14 cellular contexts compared by ENCODE assay signal in the genomic region with DNA sequence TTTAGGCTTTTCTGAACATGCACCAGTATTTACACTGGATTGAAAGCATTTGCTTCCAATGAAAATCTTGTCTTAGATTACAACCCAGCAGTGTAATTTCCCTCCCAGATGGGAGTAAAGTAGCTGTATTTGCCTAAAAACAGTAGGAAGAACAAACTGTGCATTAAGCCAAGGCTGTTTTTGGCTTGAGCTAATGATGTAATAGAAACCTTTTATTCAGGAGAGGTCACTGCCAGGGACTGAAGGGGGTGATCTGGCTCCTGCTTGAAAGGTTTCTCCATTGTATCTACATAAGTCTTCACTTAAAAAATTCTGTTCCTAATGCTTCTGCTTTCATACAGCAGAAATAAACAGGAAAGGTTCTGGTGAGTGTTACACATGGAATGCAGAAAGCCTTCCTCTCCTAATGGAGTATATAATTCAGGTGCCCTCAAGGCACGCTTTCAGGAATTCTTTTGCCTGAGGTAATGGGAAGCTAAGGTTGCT.
A peak's percentile ranks its signal among the peaks of the same experiment; 100 is the strongest.
DNase-seq lines count a peak whose midpoint lies in the region; ATAC-seq and TF ChIP-seq lines count a peak whose summit lies in the region.
"Had no signal": no experiment of that assay in that cellular context is flagged by ENCODE, and none has a peak within 500 bp of the region (broad histone marks: within the 10 kb centered on the region; RNA-seq: fewer than 3 reads in every experiment).

No MANE protein-coding gene starts in this region.

- H3K27me3 Mint-ChIP-seq in HFFc6 (ENCODE audit: insufficient read depth) = no peaks in the 10 kb centered on the region
- no peaks in the 10 kb centered on the region for H3K27me3 Mint-ChIP-seq in progenitor cell of endocrine pancreas
- H3K27me3 Mint-ChIP-seq in CD8-positive, alpha-beta memory T cell = peaks cover 0 to 1% of the 10 kb centered on the region in 2 donors

- no peak overlapping the region for H3K4me3 ChIP-seq in RWPE2 (ENCODE audit: severe bottlenecking)
- H3K4me3 ChIP-seq in fibroblast of pulmonary artery (replicated peaks; ENCODE audit: low read depth, low read length) = no peak overlapping the region
- H3K4me3 ChIP-seq in ovary = no peak overlapping the region
- H3K4me3 ChIP-seq in CD8-positive, alpha-beta memory T cell (ENCODE audit: low read length) = no peak overlapping the region
- H3K4me3 ChIP-seq: SJCRH30 had no signal

- H3K4me1 ChIP-seq in RWPE2 (ENCODE audit: insufficient read depth, poor library complexity, severe bottlenecking) = peaks cover 31% of the 10 kb centered on the region
- H3K4me1 ChIP-seq in ovary (ENCODE audit: insufficient read depth) = peaks cover 12% of the 10 kb centered on the region
- no peaks in the 10 kb centered on the region for H3K4me1 ChIP-seq in CD8-positive, alpha-beta memory T cell (ENCODE audit: insufficient read depth, low read length)

- H3K27ac Mint-ChIP-seq in HFFc6 = peak overlapping the region; percentile 93
- H3K27ac Mint-ChIP-seq in progenitor cell of endocrine pancreas = peak overlapping the region; percentile 82
- no peak overlapping the region for H3K27ac Mint-ChIP-seq in CD8-positive, alpha-beta memory T cell
- H3K27ac Mint-ChIP-seq: dendritic cell treated with granulocyte-macrophage colony-stimulating factor and Interleukin-4, amounts not matched to agents 40 ng/mL and 50 ng/mL, for 4 days had no signal

- intact Hi-C loops in ovary (cut with DNase I) = no loop called here

- H3K4me1 Mint-ChIP-seq in HFFc6 (ENCODE audit: low read depth) (peaks cover 59% of the 10 kb centered on the region), progenitor cell of endocrine pancreas (ENCODE audit: low read depth) (peaks cover 57% of the 10 kb centered on the region)
- H3K4me1 Mint-ChIP-seq in CD8-positive, alpha-beta memory T cell = no peaks in the 10 kb centered on the region

- WGBS in ovary, 3 donors = 78 to 82% (median 79%) methylated on average over 1 of the region's 1 CpG

- H3K36me3 ChIP-seq in RWPE2 (ENCODE audit: low read depth) = no peaks in the 10 kb centered on the region; the same call in 1 of the 2 replicates
- no peaks in the 10 kb centered on the region for H3K36me3 ChIP-seq in ovary
- H3K36me3 ChIP-seq in CD8-positive, alpha-beta memory T cell (ENCODE audit: insufficient read depth, low read length) = no peaks in the 10 kb centered on the region
- H3K36me3 ChIP-seq: SJCRH30 had no signal

- H3K9me3 Mint-ChIP-seq in HFFc6 (no peaks in the 10 kb centered on the region), progenitor cell of endocrine pancreas (ENCODE audit: low read depth) (no peaks in the 10 kb centered on the region)
- H3K9me3 Mint-ChIP-seq in CD8-positive, alpha-beta memory T cell = peaks cover 0 to 3% (median 2%) of the 10 kb centered on the region in 5 donors
- H3K9me3 Mint-ChIP-seq: dendritic cell treated with granulocyte-macrophage colony-stimulating factor and Interleukin-4, amounts not matched to agents 40 ng/mL and 50 ng/mL, for 4 days had no signal

- H3K27ac ChIP-seq in RWPE2 (ENCODE audit: poor library complexity, severe bottlenecking) (peak overlapping the region; percentile 81), ovary (no peak overlapping the region)
- H3K27ac ChIP-seq in CD8-positive, alpha-beta memory T cell (ENCODE audit: low read depth, low read length) = no peak overlapping the region
- H3K27ac ChIP-seq: SJCRH30 had no signal

- H3K9me3 ChIP-seq in RWPE2 (ENCODE audit: severe bottlenecking) = no peaks in the 10 kb centered on the region
- no peaks in the 10 kb centered on the region for H3K9me3 ChIP-seq in ovary
- H3K9me3 ChIP-seq in CD8-positive, alpha-beta memory T cell (ENCODE audit: low read length) = no peaks in the 10 kb centered on the region
- H3K9me3 ChIP-seq: SJCRH30 had no signal

- peak; percentile 95 for ATAC-seq in RWPE2 (ENCODE audit: low read depth)
- no peak for ATAC-seq in HG03095 (IDR thresholded peaks at IDR 0.05; ENCODE audit: unreplicated experiment)

- H3K36me3 Mint-ChIP-seq in HFFc6 (ENCODE audit: low read depth) = peaks cover 15% of the 10 kb centered on the region
- H3K36me3 Mint-ChIP-seq in progenitor cell of endocrine pancreas (ENCODE audit: insufficient read depth) = peaks cover 21% of the 10 kb centered on the region
- H3K36me3 Mint-ChIP-seq in CD8-positive, alpha-beta memory T cell = no peaks in the 10 kb centered on the region

- no peak for TF ChIP-seq CTCF in HFFc6 (IDR thresholded peaks at IDR 0.05)
- TF ChIP-seq CTCF in RWPE2 (IDR thresholded peaks at IDR 0.05; ENCODE audit: poor library complexity, severe bottlenecking) = no peak
- TF ChIP-seq CTCF in fibroblast of pulmonary artery (IDR thresholded peaks at IDR 0.05; ENCODE audit: low read length, missing control alignments) = no peak
- no peak for TF ChIP-seq CTCF in progenitor cell of endocrine pancreas (IDR thresholded peaks at IDR 0.05; ENCODE audit: unreplicated experiment)
- no peak for TF ChIP-seq CTCF in ovary (IDR thresholded peaks at IDR 0.05)

- CTCF ChIA-PET in CD8-positive, alpha-beta memory T cell (lab: Charles Lee) = interaction anchor here (1.1 kb wide), 1 partner anchor 9 kb away, joined by 4 read pairs; no protein-coding TSS in a partner anchor

- H3K4me3 Mint-ChIP-seq in HFFc6 = peak overlapping the region; percentile 83
- H3K4me3 Mint-ChIP-seq in progenitor cell of endocrine pancreas (ENCODE audit: low read depth) = no peak overlapping the region
- no peak overlapping the region for H3K4me3 Mint-ChIP-seq in CD8-positive, alpha-beta memory T cell

- POLR2A ChIA-PET in CD8-positive, alpha-beta memory T cell (lab: Charles Lee) = no interaction called here

- peak; percentile 62 for DNase-seq in HFFc6
- DNase-seq in RWPE2 (ENCODE audit: low spot score) = no peak
- DNase-seq in fibroblast of pulmonary artery (ENCODE audit: low read depth) = peak; percentile 55
- DNase-seq in progenitor cell of endocrine pancreas (ENCODE audit: low spot score, unreplicated experiment) = no peak
- DNase-seq in ovary = no peak
- no peak for DNase-seq in CD8-positive, alpha-beta memory T cell
- DNase-seq in germinal center (ENCODE audit: low spot score) = no peak
- DNase-seq: activated CD4-positive, alpha-beta T cell treated with anti-CD3 and anti-CD28 coated beads for 48 hours; activated effector memory CD4-positive, alpha-beta T cell treated with Interleukin-2 at 50 U/mL for 16 hours; NCI-H2107; SJCRH30; stimulated activated CD4-positive, alpha-beta T cell treated with anti-CD3 and anti-CD28 coated beads, Interleukin-4, amount 100 ng/mL, for 24 hours had no signal

- H3K27me3 ChIP-seq in RWPE2 (ENCODE audit: insufficient read depth, poor library complexity, severe bottlenecking) (no peaks in the 10 kb centered on the region), ovary (no peaks in the 10 kb centered on the region)
- no peaks in the 10 kb centered on the region for H3K27me3 ChIP-seq in CD8-positive, alpha-beta memory T cell (ENCODE audit: insufficient read depth, low read length, poor library complexity, severe bottlenecking)
- H3K27me3 ChIP-seq: SJCRH30 had no signal

- TF ChIP-seq EP300 in ovary (IDR thresholded peaks at IDR 0.05) = no peak

- TF ChIP-seq POLR2A in ovary (IDR thresholded peaks at IDR 0.05) = no peak

Comparison
In these comparisons a context has a peak if more than half of its experiments do, and no peak if none do; other contexts are left out.
1. DNase-seq: peak in HFFc6 (single experiment) and fibroblast of pulmonary artery (single experiment); none in RWPE2 (single experiment), progenitor cell of endocrine pancreas (single experiment), ovary (0 of 5), CD8-positive, alpha-beta memory T cell (0 of 5) and germinal center (single experiment).
2. H3K27ac Mint-ChIP-seq: peak in HFFc6 (single experiment) and progenitor cell of endocrine pancreas (single experiment); none in CD8-positive, alpha-beta memory T cell (0 of 8).